29 cellular contexts compared by ENCODE assay signal in genomic region chr1:167345386-167345733, GRCh38.
A peak's percentile ranks its signal among the peaks of the same experiment; 100 is the strongest.
DNase-seq lines count a peak whose midpoint lies in the region; ATAC-seq and TF ChIP-seq lines count a peak whose summit lies in the region.
"Had no signal": no experiment of that assay in that cellular context is flagged by ENCODE, and none has a peak within 500 bp of the region (broad histone marks: within the 10 kb centered on the region; RNA-seq: fewer than 3 reads in every experiment).

No MANE protein-coding gene starts in this region.

- intact Hi-C loops in IMR-90 (cut with micrococcal nuclease) (no loop called here), aorta (cut with DNase I) (no loop called here)

- H3K27me3 ChIP-seq in GM23338 (ENCODE audit: insufficient read depth) (no peaks in the 10 kb centered on the region), IMR-90 (ENCODE audit: control insufficient read depth, insufficient read depth, low read length) (no peaks in the 10 kb centered on the region), mesenchymal stem cell (ENCODE audit: control insufficient read depth in 1 of 2, insufficient read depth in 1 of 2, low read length in 2 of 2) (no peaks in the 10 kb centered on the region), aorta (ENCODE audit: control insufficient read depth in 1 of 2, insufficient read depth in 2 of 2, low read length in 1 of 2) (no peaks in the 10 kb centered on the region), upper lobe of left lung (no peaks in the 10 kb centered on the region)
- H3K27me3 ChIP-seq: BLaER1 treated with 17β-estradiol and CSF1 and Interleukin-3, amounts not matched to agents 10 nM and 100 nM; dorsolateral prefrontal cortex; pancreas had no signal

- no peak overlapping the region for H2BK20ac ChIP-seq in IMR-90 (ENCODE audit: low read depth, low read length)

- H3K4me2 ChIP-seq in GM23338 (peak overlapping the region; percentile 16), IMR-90 (ENCODE audit: low read depth, low read length) (no peak overlapping the region), mesenchymal stem cell (ENCODE audit: low read length, poor library complexity, severe bottlenecking) (no peak overlapping the region)
- H3K4me2 ChIP-seq: BLaER1 treated with 17β-estradiol and CSF1 and Interleukin-3, amounts not matched to agents 10 nM and 100 nM had no signal

- H3K18ac ChIP-seq in IMR-90 (ENCODE audit: low read depth, low read length) (no peak overlapping the region), mesenchymal stem cell (ENCODE audit: low read depth in 1 of 2, low read length in 2 of 2) (peak overlapping the region in 1 of 2 experiments; percentile 21)

- ATAC-seq in GM23338 (peak; percentile 32; the same call in 1 of the 3 replicates), IMR-90 (ENCODE audit: low read depth) (peak; percentile 65), aorta (ENCODE audit: low FRiP score) (no peak), upper lobe of left lung (ENCODE audit: low FRiP score in 2 of 2) (no peak)
- no peak for ATAC-seq in stimulated activated naive B cell treated with anti-CD40 and anti-IgM and Interleukin-4, amounts not matched to agents 10 μg/mL and 1 μg/mL and 100 μg/mL, for 72 hours (replicated peaks)
- ATAC-seq: activated naive CD8-positive, alpha-beta T cell treated with anti-CD3 and anti-CD28 coated beads, Interleukin-2, amount 50 U/mL, for 24 hours; pancreas; stimulated activated naive CD8-positive, alpha-beta T cell treated with anti-CD3 and anti-CD28 coated beads, Interleukin-15, Interleukin-2, amounts not matched to agents 100 U/mL and 50 U/mL, for 24 hours; T-cell had no signal

- H3K27me3 Mint-ChIP-seq in GM23338 (ENCODE audit: insufficient read depth, low read depth, poor library complexity), result peaks cover 6% of the 10 kb centered on the region
- H3K27me3 Mint-ChIP-seq in stimulated activated naive B cell treated with anti-CD40 and anti-IgM and Interleukin-4, amounts not matched to agents 10 μg/mL and 1 μg/mL and 100 μg/mL, for 72 hours, result no peaks in the 10 kb centered on the region
- H3K27me3 Mint-ChIP-seq: activated B cell treated with CpG ODN at 0.5 μM for 24 hours; activated naive CD8-positive, alpha-beta T cell treated with anti-CD3 and anti-CD28 coated beads, Interleukin-2, amount 50 U/mL, for 24 hours; activated T-cell treated with anti-CD3 and anti-CD28 coated beads, Interleukin-2, amount 50 U/mL, for 24 hours; T-cell had no signal

- H3K4me1 Mint-ChIP-seq in GM23338, result peaks cover 23% of the 10 kb centered on the region
- peaks cover 15 to 33% of the 10 kb centered on the region in 2 donors for H3K4me1 Mint-ChIP-seq in stimulated activated naive B cell treated with anti-CD40 and anti-IgM and Interleukin-4, amounts not matched to agents 10 μg/mL and 1 μg/mL and 100 μg/mL, for 72 hours

- in situ Hi-C loops in IMR-90 (cut with MboI; ENCODE audit: low sequenced_read_pairs), result no loop called here

- H3K36me3 Mint-ChIP-seq in GM23338 (ENCODE audit: low read depth), result peaks cover 14% of the 10 kb centered on the region
- peaks cover 2 to 9% of the 10 kb centered on the region in 2 donors for H3K36me3 Mint-ChIP-seq in stimulated activated naive B cell treated with anti-CD40 and anti-IgM and Interleukin-4, amounts not matched to agents 10 μg/mL and 1 μg/mL and 100 μg/mL, for 72 hours

- H3K27ac ChIP-seq in GM23338 (ENCODE audit: low read depth) (peak overlapping the region; percentile 40), IMR-90 (ENCODE audit: insufficient read depth, low read length) (no peak overlapping the region), mesenchymal stem cell (ENCODE audit: low read length, poor library complexity, severe bottlenecking) (no peak overlapping the region), aorta (ENCODE audit: low read depth in 1 of 2, low read length in 2 of 2) (no peak overlapping the region), upper lobe of left lung (no peak overlapping the region)
- H3K27ac ChIP-seq: BLaER1 treated with 17β-estradiol and CSF1 and Interleukin-3, amounts not matched to agents 10 nM and 100 nM; HL-60; pancreas had no signal

- H3K4me3 Mint-ChIP-seq in GM23338, result no peak overlapping the region
- no peak overlapping the region for H3K4me3 Mint-ChIP-seq in stimulated activated naive B cell treated with anti-CD40 and anti-IgM and Interleukin-4, amounts not matched to agents 10 μg/mL and 1 μg/mL and 100 μg/mL, for 72 hours
- H3K4me3 Mint-ChIP-seq: activated B cell treated with CpG ODN at 0.5 μM for 24 hours; activated naive CD8-positive, alpha-beta T cell treated with anti-CD3 and anti-CD28 coated beads, Interleukin-2, amount 50 U/mL, for 24 hours; activated T-cell treated with anti-CD3 and anti-CD28 coated beads, Interleukin-2, amount 50 U/mL, for 24 hours; neural crest cell; T-cell had no signal

- 0 out of 2 replicates have a peak, but pooled peaks cover 2% of the 10 kb centered on the region for H3K9me1 ChIP-seq in IMR-90 (ENCODE audit: insufficient read depth, low read length)

- no peak overlapping the region for H3K14ac ChIP-seq in IMR-90 (replicated peaks; ENCODE audit: low read depth, low read length)
- no peak overlapping the region for H3K14ac ChIP-seq in mesenchymal stem cell (ENCODE audit: low read length in 2 of 2)

- TF ChIP-seq POLR2A in IMR-90 (IDR thresholded peaks at IDR 0.05; ENCODE audit: low read depth, low read length), result no peak
- no peak for TF ChIP-seq POLR2A in upper lobe of left lung (IDR thresholded peaks at IDR 0.05)

- no peak overlapping the region for H2AK5ac ChIP-seq in IMR-90 (ENCODE audit: low read depth, low read length)
- H2AK5ac ChIP-seq in mesenchymal stem cell (ENCODE audit: low read length, severe bottlenecking), result no peak overlapping the region

- CTCF ChIA-PET in IMR-90 (lab: Yijun Ruan, JAX), result no interaction called here

- POLR2A ChIA-PET in IMR-90 (lab: Charles Lee; ENCODE audit: unreplicated experiment), result no interaction called here

- H3K23ac ChIP-seq in IMR-90 (ENCODE audit: low read depth, low read length), result no peak overlapping the region
- no peak overlapping the region for H3K23ac ChIP-seq in mesenchymal stem cell (ENCODE audit: low read length in 2 of 2)

- no TSS peak for BruUV-seq in IMR-90 (replicated peaks; lab: Mats Ljungman, UMichigan)

- no peak overlapping the region for H2BK12ac ChIP-seq in mesenchymal stem cell (ENCODE audit: low read length in 2 of 2)

- H3K56ac ChIP-seq in IMR-90 (ENCODE audit: extremely low read depth, insufficient read depth, low read length), result no peak overlapping the region

- dilution Hi-C loops in IMR-90 (cut with HindIII; ENCODE audit: low sequenced_read_pairs, unreplicated experiment), result no loop called here

- no peak for TF ChIP-seq EP300 in upper lobe of left lung (IDR thresholded peaks at IDR 0.05)

- H4K91ac ChIP-seq in IMR-90 (ENCODE audit: insufficient read depth, low read depth, low read length) (no peak overlapping the region), mesenchymal stem cell (ENCODE audit: low read length) (no peak overlapping the region)

- H3K9me3 ChIP-seq in IMR-90 (ENCODE audit: control insufficient read depth, insufficient read depth, low read length) (no peaks in the 10 kb centered on the region), mesenchymal stem cell (ENCODE audit: control insufficient read depth, low read length) (no peaks in the 10 kb centered on the region), aorta (ENCODE audit: control insufficient read depth, low read length) (no peaks in the 10 kb centered on the region), upper lobe of left lung (no peaks in the 10 kb centered on the region)
- H3K9me3 ChIP-seq: pancreas had no signal

- H3K36me3 ChIP-seq in GM23338 (ENCODE audit: insufficient read depth) (no peaks in the 10 kb centered on the region), IMR-90 (ENCODE audit: control insufficient read depth, insufficient read depth, low read length) (no peaks in the 10 kb centered on the region), mesenchymal stem cell (ENCODE audit: control insufficient read depth in 1 of 2, insufficient read depth in 2 of 2, low read depth in 1 of 2, low read length in 2 of 2) (peaks cover 0 to 7% of the 10 kb centered on the region in 2 experiments), aorta (ENCODE audit: control insufficient read depth in 1 of 2, insufficient read depth in 2 of 2, low read length in 1 of 2) (peaks cover 0 to 2% of the 10 kb centered on the region in 2 donors), upper lobe of left lung (no peaks in the 10 kb centered on the region)
- H3K36me3 ChIP-seq: pancreas had no signal

- H4K8ac ChIP-seq in IMR-90 (ENCODE audit: low read depth in 2 of 2, low read length in 2 of 2) (no peak overlapping the region), mesenchymal stem cell (ENCODE audit: low read length) (no peak overlapping the region)

- no peak overlapping the region for H3K9ac ChIP-seq in IMR-90 (ENCODE audit: low read depth, low read length)
- no peak overlapping the region for H3K9ac ChIP-seq in mesenchymal stem cell (ENCODE audit: low read length)
- H3K9ac ChIP-seq: BLaER1 treated with 17β-estradiol and CSF1 and Interleukin-3, amounts not matched to agents 10 nM and 100 nM had no signal

- no CpG with 5 or more reads among the region's 1 CpG for WGBS in IMR-90 (ENCODE audit: extremely low coverage in 2 of 2, insufficient read length in 1 of 2), 2 experiments
- WGBS in mesenchymal stem cell, result no CpG with 5 or more reads among the region's 1 CpG
- 54 to 59% methylated on average over 1 of the region's 1 CpG for WGBS in aorta, 2 donors
- WGBS in upper lobe of left lung, 2 donors, result 43 to 53% methylated on average over 1 of the region's 1 CpG

- H2AK9ac ChIP-seq in IMR-90 (replicated peaks; ENCODE audit: low read depth, low read length, poor library complexity), result no peak overlapping the region

- H3F3A ChIP-seq in GM23338 (replicated peaks; ENCODE audit: low read depth), result no peaks in the 10 kb centered on the region

- H3K27ac Mint-ChIP-seq in GM23338, result peak overlapping the region; percentile 43
- H3K27ac Mint-ChIP-seq in stimulated activated naive B cell treated with anti-CD40 and anti-IgM and Interleukin-4, amounts not matched to agents 10 μg/mL and 1 μg/mL and 100 μg/mL, for 72 hours, result no peak overlapping the region
- H3K27ac Mint-ChIP-seq: activated B cell treated with CpG ODN at 0.5 μM for 24 hours; activated naive CD8-positive, alpha-beta T cell treated with anti-CD3 and anti-CD28 coated beads, Interleukin-2, amount 50 U/mL, for 24 hours; activated T-cell treated with anti-CD3 and anti-CD28 coated beads, Interleukin-2, amount 50 U/mL, for 24 hours; T-cell had no signal

- no peak for DNase-seq in GM23338 (ENCODE audit: low spot score)
- DNase-seq in IMR-90, result peak; percentile 25
- peak; percentile 41 for DNase-seq in dermis blood vessel endothelial cell
- DNase-seq in mesenchymal stem cell, result peak; percentile 15
- DNase-seq in aorta, result no peak
- DNase-seq in stimulated activated naive B cell treated with anti-CD40 and anti-IgM and Interleukin-4, amounts not matched to agents 10 μg/mL and 1 μg/mL and 100 μg/mL, for 72 hours, result no peak
- DNase-seq in upper lobe of left lung, result no peak
- no peak for DNase-seq in stimulated activated CD4-positive, alpha-beta T cell treated with anti-CD3 and anti-CD28 coated beads, Interleukin-4, amount 100 ng/mL, for 24 hours
- DNase-seq: activated B cell treated with CpG ODN at 0.5 μM for 24 hours; activated CD4-positive, alpha-beta T cell treated with anti-CD3 and anti-CD28 coated beads, Interleukin-2, amount 50 U/mL, for 1 hour; activated gamma-delta T cell; activated naive CD8-positive, alpha-beta T cell treated with anti-CD3 and anti-CD28 coated beads, Interleukin-2, amount 50 U/mL, for 24 hours; activated T-cell treated with anti-CD3 and anti-CD28 coated beads, Interleukin-2, amount 50 U/mL, for 24 hours; DND-41; dorsolateral prefrontal cortex; hypothalamus; Kasumi-1; MV-4-11; NCI-H226; NCI-H774; OCI-M1; pancreas; retina; small intestine; stimulated activated naive CD8-positive, alpha-beta T cell treated with anti-CD3 and anti-CD28 coated beads, Interleukin-15, Interleukin-2, amounts not matched to agents 100 U/mL and 50 U/mL, for 24 hours; T-cell had no signal

- H3K4me3 ChIP-seq in GM23338, result no peak overlapping the region
- H3K4me3 ChIP-seq in IMR-90 (ENCODE audit: insufficient read depth, low read depth, low read length), result no peak overlapping the region
- no peak overlapping the region for H3K4me3 ChIP-seq in mesenchymal stem cell (ENCODE audit: insufficient read depth in 1 of 2, low read depth in 1 of 2, low read length in 2 of 2)
- no peak overlapping the region for H3K4me3 ChIP-seq in aorta (ENCODE audit: low read length in 2 of 2)
- no peak overlapping the region for H3K4me3 ChIP-seq in upper lobe of left lung
- H3K4me3 ChIP-seq: BLaER1 treated with 17β-estradiol and CSF1 and Interleukin-3, amounts not matched to agents 10 nM and 100 nM; dorsolateral prefrontal cortex; pancreas had no signal

- TF ChIP-seq CTCF in GM23338 (conservative IDR thresholded peaks at IDR 0.05; ENCODE audit: low read depth in 2 of 2), result no peak
- no peak for TF ChIP-seq CTCF in IMR-90 (conservative IDR thresholded peaks at IDR 0.05; ENCODE audit: low read depth, low read length)
- no peak for TF ChIP-seq CTCF in upper lobe of left lung (IDR thresholded peaks at IDR 0.05)

- no peaks in the 10 kb centered on the region for H3K9me2 ChIP-seq in GM23338 (ENCODE audit: insufficient read depth)

- TF ChIP-seq RAD21 in IMR-90 (IDR thresholded peaks at IDR 0.05; ENCODE audit: low read length), result no peak

- peaks cover 36% of the 10 kb centered on the region for H3K79me2 ChIP-seq in GM23338 (replicated peaks; ENCODE audit: insufficient read depth)

- peaks cover 24% of the 10 kb centered on the region for H3K4me1 ChIP-seq in GM23338 (ENCODE audit: insufficient read depth)
- peaks cover 3% of the 10 kb centered on the region; the same call in 1 of the 2 replicates for H3K4me1 ChIP-seq in IMR-90 (ENCODE audit: control insufficient read depth, insufficient read depth, low read length)
- H3K4me1 ChIP-seq in mesenchymal stem cell (ENCODE audit: control insufficient read depth, insufficient read depth, low read depth, low read length), result peaks cover 3% of the 10 kb centered on the region
- H3K4me1 ChIP-seq in aorta (ENCODE audit: control insufficient read depth in 1 of 2, insufficient read depth in 2 of 2, low read length in 2 of 2), result no peaks in the 10 kb centered on the region
- H3K4me1 ChIP-seq in upper lobe of left lung, result peaks cover 6 to 9% (median 6%) of the 10 kb centered on the region in 4 donors
- H3K4me1 ChIP-seq: BLaER1 treated with 17β-estradiol and CSF1 and Interleukin-3, amounts not matched to agents 10 nM and 100 nM; pancreas had no signal

- no peaks in the 10 kb centered on the region for H3K9me3 Mint-ChIP-seq in GM23338
- no peaks in the 10 kb centered on the region for H3K9me3 Mint-ChIP-seq in stimulated activated naive B cell treated with anti-CD40 and anti-IgM and Interleukin-4, amounts not matched to agents 10 μg/mL and 1 μg/mL and 100 μg/mL, for 72 hours
- H3K9me3 Mint-ChIP-seq: activated B cell treated with CpG ODN at 0.5 μM for 24 hours; activated naive CD8-positive, alpha-beta T cell treated with anti-CD3 and anti-CD28 coated beads, Interleukin-2, amount 50 U/mL, for 24 hours; activated T-cell treated with anti-CD3 and anti-CD28 coated beads, Interleukin-2, amount 50 U/mL, for 24 hours; T-cell had no signal

- H2BK15ac ChIP-seq in IMR-90 (ENCODE audit: low read depth, low read length) (no peak overlapping the region), mesenchymal stem cell (ENCODE audit: low read depth, poor library complexity, severe bottlenecking) (no peak overlapping the region)

- H2BK120ac ChIP-seq in IMR-90 (ENCODE audit: low read depth, low read length) (no peak overlapping the region), mesenchymal stem cell (ENCODE audit: low read depth, low read length) (no peak overlapping the region)

- no peak overlapping the region for H4K5ac ChIP-seq in IMR-90 (ENCODE audit: low read depth, low read length)

- H3K79me1 ChIP-seq in IMR-90 (ENCODE audit: low read depth in 1 of 2, low read length in 2 of 2), result peaks cover 0 to 6% of the 10 kb centered on the region in 2 experiments; a peak in 1 of 4 replicates
- H3K79me1 ChIP-seq in mesenchymal stem cell (replicated peaks; ENCODE audit: low read length, poor library complexity, severe bottlenecking), result peaks cover 15% of the 10 kb centered on the region

- no peak overlapping the region for H2AFZ ChIP-seq in GM23338
- no peak overlapping the region for H2AFZ ChIP-seq in IMR-90 (replicated peaks; ENCODE audit: low read length, poor library complexity)
- H2AFZ ChIP-seq in mesenchymal stem cell (ENCODE audit: low read depth, low read length), result no peak overlapping the region

- no peaks in the 10 kb centered on the region; the same call in 1 of the 2 replicates for H4K20me1 ChIP-seq in GM23338 (replicated peaks; ENCODE audit: insufficient read depth)
- H4K20me1 ChIP-seq in IMR-90 (ENCODE audit: insufficient read depth, low read length), result no peaks in the 10 kb centered on the region
- H4K20me1 ChIP-seq: BLaER1 treated with 17β-estradiol and CSF1 and Interleukin-3, amounts not matched to agents 10 nM and 100 nM had no signal

- no peak overlapping the region for H3K4ac ChIP-seq in IMR-90 (ENCODE audit: low read depth, low read length)
- no peak overlapping the region for H3K4ac ChIP-seq in mesenchymal stem cell (ENCODE audit: low read depth in 1 of 2, low read length in 2 of 2)

- H2BK5ac ChIP-seq in IMR-90 (ENCODE audit: low read depth, low read length, poor library complexity, severe bottlenecking) (no peak overlapping the region), mesenchymal stem cell (ENCODE audit: low read depth, low read length, poor library complexity, severe bottlenecking) (no peak overlapping the region)

Comparison
In these comparisons a context has a peak if more than half of its experiments do, and no peak if none do; other contexts are left out.
1. ATAC-seq: peak in GM23338 (single experiment) and IMR-90 (single experiment); none in aorta (single experiment), stimulated activated naive B cell treated with anti-CD40 and anti-IgM and Interleukin-4, amounts not matched to agents 10 μg/mL and 1 μg/mL and 100 μg/mL, for 72 hours (0 of 2) and upper lobe of left lung (0 of 2).
2. DNase-seq: peak in IMR-90 (single experiment), dermis blood vessel endothelial cell (single experiment) and mesenchymal stem cell (single experiment); none in GM23338 (single experiment), aorta (0 of 2), stimulated activated naive B cell treated with anti-CD40 and anti-IgM and Interleukin-4, amounts not matched to agents 10 μg/mL and 1 μg/mL and 100 μg/mL, for 72 hours (single experiment), upper lobe of left lung (0 of 2) and stimulated activated CD4-positive, alpha-beta T cell treated with anti-CD3 and anti-CD28 coated beads, Interleukin-4, amount 100 ng/mL, for 24 hours (single experiment).